ENCODE assay signal across 21 cellular contexts in genomic region chr4:144633215-144633614, GRCh38. TPM values are rescaled to one million over a fixed set of nuclear protein-coding genes. Genes with fewer than 3 reads are reported as not detected.
A peak's percentile ranks its signal among the peaks of the same experiment; 100 is the strongest.
DNase-seq lines count a peak whose midpoint lies in the region; ATAC-seq and TF ChIP-seq lines count a peak whose summit lies in the region.
"Had no signal": no experiment of that assay in that cellular context is flagged by ENCODE, and none has a peak within 500 bp of the region (broad histone marks: within the 10 kb centered on the region; RNA-seq: fewer than 3 reads in every experiment).

No MANE protein-coding gene starts in this region.

- H3K27ac Mint-ChIP-seq in activated T-cell treated with anti-CD3 and anti-CD28 coated beads, Interleukin-2, amount 50 U/mL, for 72 hours, result peak overlapping the region; percentile 10
- H3K27ac Mint-ChIP-seq: CD8-positive, alpha-beta T cell; T-cell; T-helper 2 cell treated with Interferon-gamma antibody and Interleukin-4, amounts not matched to agents 5 μg/mL and 100 μg/mL, for 36 hours had no signal

- H3K27me3 Mint-ChIP-seq in activated T-cell treated with anti-CD3 and anti-CD28 coated beads, Interleukin-2, amount 50 U/mL, for 72 hours (ENCODE audit: low read depth), result no peaks in the 10 kb centered on the region
- H3K27me3 Mint-ChIP-seq: T-cell had no signal

- TF ChIP-seq CTCF in GM10248 (IDR thresholded peaks at IDR 0.05; ENCODE audit: control extremely low read depth, extremely low read depth, low read depth, missing control alignments), result no peak

- H3K9me3 Mint-ChIP-seq in activated T-cell treated with anti-CD3 and anti-CD28 coated beads, Interleukin-2, amount 50 U/mL, for 72 hours, result no peaks in the 10 kb centered on the region
- H3K9me3 Mint-ChIP-seq: T-cell; T-helper 2 cell treated with Interferon-gamma antibody and Interleukin-4, amounts not matched to agents 5 μg/mL and 100 μg/mL, for 36 hours had no signal

- H3K4me1 Mint-ChIP-seq in activated T-cell treated with anti-CD3 and anti-CD28 coated beads, Interleukin-2, amount 50 U/mL, for 72 hours (ENCODE audit: low read depth), result no peaks in the 10 kb centered on the region
- H3K4me1 Mint-ChIP-seq: T-cell had no signal

- H3K36me3 Mint-ChIP-seq in activated T-cell treated with anti-CD3 and anti-CD28 coated beads, Interleukin-2, amount 50 U/mL, for 72 hours (ENCODE audit: insufficient read depth in 2 of 2), result no peaks in the 10 kb centered on the region
- H3K36me3 Mint-ChIP-seq: CD8-positive, alpha-beta T cell; T-cell had no signal

- POLR2A ChIA-PET in GM10248 (lab: Yijun Ruan, JAX), result no interaction called here

- CTCF ChIA-PET in GM10248 (lab: Yijun Ruan, JAX), result no interaction called here

- no peak for ATAC-seq in activated T-cell treated with anti-CD3 and anti-CD28 coated beads, Interleukin-2, amount 50 U/mL, for 72 hours (replicated peaks in 1 of 2)
- ATAC-seq in HG03354 (IDR thresholded peaks at IDR 0.05; ENCODE audit: poor library complexity, severe bottlenecking, unreplicated experiment), result peak; percentile 28
- ATAC-seq: CD8-positive, alpha-beta T cell; Panc1; T-cell had no signal

- DNase-seq in activated T-cell treated with anti-CD3 and anti-CD28 coated beads, Interleukin-2, amount 50 U/mL, for 72 hours, result no peak
- no peak for DNase-seq in activated T-cell treated with anti-CD3 and anti-CD28 coated beads, Interleukin-2, amount 50 U/mL, for 1 hour
- DNase-seq in RPMI8226 (peak; percentile 28), GM10248 (ENCODE audit: extremely low spot score) (no peak), DMS114 treated with DMSO at 0.1 percent for 48 hours (lab: John Stamatoyannopoulos, UW; ENCODE audit: unreplicated experiment) (no peak), cerebellar nuclear complex (lab: John Stamatoyannopoulos, UW) (no peak)
- DNase-seq in activated CD4-positive, alpha-beta T cell treated with anti-CD3 and anti-CD28 coated beads for 4 hours, result no peak
- DNase-seq: AML-193; C1 segment of cervical spinal cord; CD8-positive, alpha-beta T cell; DMS153; Kasumi-1; NCI-H1105 treated with DMSO at 0.1 percent for 48 hours; NCI-H2081; NCI-H446; NCI-H526 treated with DMSO at 0.1 percent for 48 hours; SJCRH30; T-cell had no signal

- H3K4me3 Mint-ChIP-seq in activated T-cell treated with anti-CD3 and anti-CD28 coated beads, Interleukin-2, amount 50 U/mL, for 72 hours, result no peak overlapping the region
- H3K4me3 Mint-ChIP-seq: CD8-positive, alpha-beta T cell; T-cell; T-helper 2 cell treated with Interferon-gamma antibody and Interleukin-4, amounts not matched to agents 5 μg/mL and 100 μg/mL, for 36 hours had no signal

RNA-seq across cellular contexts. Expression of gene HHIP, which starts 12.7 kb away (rescaled TPM):
- total RNA-seq in activated T-cell treated with anti-CD3 and anti-CD28 coated beads, Interleukin-2, amount 50 U/mL, for 72 hours, result under 1 TPM in 1 of 2 donors, not detected in 1; 0.48 TPM
- total RNA-seq: CD8-positive, alpha-beta T cell had no signal
